In genomic region chr16:10682604-10683003, GRCh38 we compare ENCODE assay signal across 22 cellular contexts. TPM values are rescaled to one million over a fixed set of nuclear protein-coding genes. Genes with fewer than 3 reads are reported as not detected.
"Had no signal": no experiment of that assay in that cellular context is flagged by ENCODE, and none has a peak within 500 bp of the region (broad histone marks: within the 10 kb centered on the region; RNA-seq: fewer than 3 reads in every experiment).

No MANE protein-coding gene starts in this region.

- DNase-seq: KBM-7, MV-4-11, NCI-H1048, NCI-H1105, NCI-H1417, NCI-H1436 treated with DMSO at 0.1 percent for 48 hours, NCI-H187 treated with DMSO at 0.1 percent for 48 hours, NCI-H2029 treated with DMSO at 0.1 percent for 48 hours, NCI-H345, NCI-H446 treated with DMSO at 0.1 percent for 48 hours, NCI-H510A treated with DMSO at 0.1 percent for 48 hours, NCI-H526, PC-3, SHP77, SK-N-SH, SW 1271, T-cell had no signal

- ATAC-seq: Panc1, PC-3, T-cell had no signal

- H3K27ac ChIP-seq: RWPE1 had no signal

- H3K9ac ChIP-seq: SK-N-SH had no signal

- H3K9me3 ChIP-seq: SK-N-SH had no signal

- H3K4me2 ChIP-seq: SK-N-SH had no signal

RNA-seq across cellular contexts. Expression of gene TEKT5, which starts 12.1 kb away (rescaled TPM):
- total RNA-seq: LHCN-M2, MCF 10A, PC-3, T-cell had no signal
- polyA plus RNA-seq: IgD-negative memory B cell, SK-N-SH had no signal
